Comparison of ENCODE assay signal across 8 cellular contexts in the genomic region with DNA sequence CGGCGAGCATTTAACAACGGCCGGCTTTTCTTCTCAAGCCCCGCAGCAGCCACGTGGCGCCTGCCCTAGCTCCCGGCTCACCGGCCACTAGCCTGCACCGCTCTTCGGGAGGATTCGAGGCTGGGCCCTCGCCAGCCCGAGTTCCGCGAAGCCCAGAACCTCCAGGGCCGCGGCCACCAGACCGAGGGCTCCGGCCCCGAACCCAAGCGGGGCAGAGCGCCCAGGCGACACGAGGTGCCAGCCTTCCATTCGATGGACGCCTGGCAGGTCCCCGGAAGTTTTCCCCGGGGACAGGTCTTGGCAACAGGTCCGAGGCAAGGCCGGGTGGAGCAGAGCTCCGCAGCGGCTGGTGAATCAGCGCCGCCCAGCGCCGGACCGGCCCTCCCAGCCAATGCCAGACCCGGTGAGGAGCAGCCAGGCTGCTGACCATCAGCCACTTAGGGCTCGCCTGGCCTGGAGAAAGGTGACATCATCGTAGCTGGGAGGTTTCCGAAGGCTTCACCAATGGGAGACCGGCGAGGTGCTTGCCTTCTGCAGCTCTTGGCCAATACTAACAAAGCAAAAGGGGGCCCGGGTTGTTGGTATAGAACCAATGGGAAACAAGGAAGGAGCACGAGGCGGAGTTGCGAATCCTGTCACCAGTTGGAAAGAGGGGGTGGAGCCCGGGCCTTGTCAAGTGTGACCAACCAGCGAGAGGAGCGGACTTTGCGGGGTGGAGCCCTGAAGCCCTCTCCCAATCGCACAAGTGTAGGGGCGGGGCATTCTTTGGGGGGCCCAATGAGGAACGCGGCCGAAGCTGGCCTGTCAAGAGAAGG. TPM values are rescaled to one million over a fixed set of nuclear protein-coding genes. Genes with fewer than 3 reads are reported as not detected.
A peak's percentile ranks its signal among the peaks of the same experiment; 100 is the strongest.
DNase-seq lines count a peak whose midpoint lies in the region; ATAC-seq and TF ChIP-seq lines count a peak whose summit lies in the region.

No MANE protein-coding gene starts in this region.

- H3K27ac Mint-ChIP-seq in WTC11: peak overlapping the region; percentile 70
- peak overlapping the region; percentile 73 to 95 (median 88) for H3K27ac Mint-ChIP-seq in immature natural killer cell

- H3K36me3 Mint-ChIP-seq in WTC11 (no peaks in the 10 kb centered on the region), immature natural killer cell (peaks cover 0 to 15% (median 10%) of the 10 kb centered on the region in 3 donors)

- H3K27me3 Mint-ChIP-seq in WTC11 (ENCODE audit: low read depth) (no peaks in the 10 kb centered on the region), immature natural killer cell (ENCODE audit: low read depth in 3 of 3) (peaks cover 5 to 8% (median 7%) of the 10 kb centered on the region in 3 donors)

- CTCF ChIA-PET in WTC11 (lab: Charles Lee): interaction anchor here (0.7 to 3.1 kb wide), 30 partner anchors 12 to 731 kb away, joined by 3 to 52 read pairs (median 4); a partner anchor contains a TSS

- DNase-seq in AG08395 (ENCODE audit: low spot score): peak; percentile 98
- DNase-seq in NCI-H2227 (lab: John Stamatoyannopoulos, UW; ENCODE audit: unreplicated experiment): peak; percentile 100
- peak; percentile 100 for DNase-seq in WTC11 (ENCODE audit: low spot score)
- DNase-seq in caudate nucleus (lab: John Stamatoyannopoulos, UW): peak; percentile 94 to 100 (median 100)
- peak; percentile 100 for DNase-seq in immature natural killer cell
- DNase-seq in smooth muscle cell of the brain vasculature (ENCODE audit: low read depth, low spot score): peak; percentile 100

- H3K4me3 Mint-ChIP-seq in WTC11: peak overlapping the region; percentile 71
- H3K4me3 Mint-ChIP-seq in immature natural killer cell: peak overlapping the region; percentile 83 to 88 (median 85)

- POLR2A ChIA-PET in WTC11 (lab: Charles Lee): interaction anchor here (0.5 to 2.8 kb wide), 36 partner anchors 8 to 379 kb away, joined by 3 to 67 read pairs (median 4); a partner anchor contains a TSS

- ATAC-seq in GM18873 (IDR thresholded peaks at IDR 0.05; ENCODE audit: low FRiP score, unreplicated experiment) (peak; percentile 92), HG03139 (IDR thresholded peaks at IDR 0.05; ENCODE audit: unreplicated experiment) (peak; percentile 83), WTC11 (peak; percentile 93)

- H3K4me1 Mint-ChIP-seq in WTC11 (peaks cover 4% of the 10 kb centered on the region; the same call in 1 of the 2 replicates), immature natural killer cell (peaks cover 37 to 51% of the 10 kb centered on the region in 2 donors)

- no peak for TF ChIP-seq CTCF in WTC11 (IDR thresholded peaks at IDR 0.05)

- peak overlapping the region; percentile 99 for H3K27ac ChIP-seq in caudate nucleus (ENCODE audit: low read depth, low read length)

- H3K9me3 Mint-ChIP-seq in WTC11 (no peaks in the 10 kb centered on the region), immature natural killer cell (no peaks in the 10 kb centered on the region)

TF ChIP-seq in WTC11, 78 proteins besides CTCF, POLR2A, EP300 and RAD21 (continues in another document):
- TF ChIP-seq, protein P1, sequence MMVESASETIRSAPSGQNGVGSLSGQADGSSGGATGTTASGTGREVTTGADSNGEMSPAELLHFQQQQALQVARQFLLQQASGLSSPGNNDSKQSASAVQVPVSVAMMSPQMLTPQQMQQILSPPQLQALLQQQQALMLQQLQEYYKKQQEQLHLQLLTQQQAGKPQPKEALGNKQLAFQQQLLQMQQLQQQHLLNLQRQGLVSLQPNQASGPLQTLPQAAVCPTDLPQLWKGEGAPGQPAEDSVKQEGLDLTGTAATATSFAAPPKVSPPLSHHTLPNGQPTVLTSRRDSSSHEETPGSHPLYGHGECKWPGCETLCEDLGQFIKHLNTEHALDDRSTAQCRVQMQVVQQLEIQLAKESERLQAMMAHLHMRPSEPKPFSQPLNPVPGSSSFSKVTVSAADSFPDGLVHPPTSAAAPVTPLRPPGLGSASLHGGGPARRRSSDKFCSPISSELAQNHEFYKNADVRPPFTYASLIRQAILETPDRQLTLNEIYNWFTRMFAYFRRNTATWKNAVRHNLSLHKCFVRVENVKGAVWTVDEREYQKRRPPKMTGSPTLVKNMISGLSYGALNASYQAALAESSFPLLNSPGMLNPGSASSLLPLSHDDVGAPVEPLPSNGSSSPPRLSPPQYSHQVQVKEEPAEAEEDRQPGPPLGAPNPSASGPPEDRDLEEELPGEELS (CRISPR knock-in tag; IDR thresholded peaks at IDR 0.05): peak; percentile 48
- TF ChIP-seq PRRX2 (CRISPR knock-in tag; IDR thresholded peaks at IDR 0.05) (0 out of 2 replicates have a peak, but pooled peaks have one; percentile 52), JUN (CRISPR knock-in tag; IDR thresholded peaks at IDR 0.05) (no peak), NFYB (CRISPR knock-in tag; conservative IDR thresholded peaks at IDR 0.05; ENCODE audit: low read depth) (peak; percentile 77), ETV6 (CRISPR knock-in tag; IDR thresholded peaks at IDR 0.05) (peak; percentile 88), GABPB1 (CRISPR knock-in tag; IDR thresholded peaks at IDR 0.05) (peak; percentile 89)
- TF ChIP-seq, protein P2, sequence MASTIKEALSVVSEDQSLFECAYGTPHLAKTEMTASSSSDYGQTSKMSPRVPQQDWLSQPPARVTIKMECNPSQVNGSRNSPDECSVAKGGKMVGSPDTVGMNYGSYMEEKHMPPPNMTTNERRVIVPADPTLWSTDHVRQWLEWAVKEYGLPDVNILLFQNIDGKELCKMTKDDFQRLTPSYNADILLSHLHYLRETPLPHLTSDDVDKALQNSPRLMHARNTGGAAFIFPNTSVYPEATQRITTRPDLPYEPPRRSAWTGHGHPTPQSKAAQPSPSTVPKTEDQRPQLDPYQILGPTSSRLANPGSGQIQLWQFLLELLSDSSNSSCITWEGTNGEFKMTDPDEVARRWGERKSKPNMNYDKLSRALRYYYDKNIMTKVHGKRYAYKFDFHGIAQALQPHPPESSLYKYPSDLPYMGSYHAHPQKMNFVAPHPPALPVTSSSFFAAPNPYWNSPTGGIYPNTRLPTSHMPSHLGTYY (CRISPR knock-in tag; IDR thresholded peaks at IDR 0.05): peak; percentile 62; the same call in 1 of the 2 replicates
- TF ChIP-seq, protein P3, sequence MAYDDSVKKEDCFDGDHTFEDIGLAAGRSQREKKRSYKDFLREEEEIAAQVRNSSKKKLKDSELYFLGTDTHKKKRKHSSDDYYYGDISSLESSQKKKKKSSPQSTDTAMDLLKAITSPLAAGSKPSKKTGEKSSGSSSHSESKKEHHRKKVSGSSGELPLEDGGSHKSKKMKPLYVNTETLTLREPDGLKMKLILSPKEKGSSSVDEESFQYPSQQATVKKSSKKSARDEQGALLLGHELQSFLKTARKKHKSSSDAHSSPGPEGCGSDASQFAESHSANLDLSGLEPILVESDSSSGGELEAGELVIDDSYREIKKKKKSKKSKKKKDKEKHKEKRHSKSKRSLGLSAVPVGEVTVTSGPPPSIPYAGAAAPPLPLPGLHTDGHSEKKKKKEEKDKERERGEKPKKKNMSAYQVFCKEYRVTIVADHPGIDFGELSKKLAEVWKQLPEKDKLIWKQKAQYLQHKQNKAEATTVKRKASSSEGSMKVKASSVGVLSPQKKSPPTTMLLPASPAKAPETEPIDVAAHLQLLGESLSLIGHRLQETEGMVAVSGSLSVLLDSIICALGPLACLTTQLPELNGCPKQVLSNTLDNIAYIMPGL (CRISPR knock-in tag; IDR thresholded peaks at IDR 0.05): peak; percentile 96
- TF ChIP-seq, protein P4, sequence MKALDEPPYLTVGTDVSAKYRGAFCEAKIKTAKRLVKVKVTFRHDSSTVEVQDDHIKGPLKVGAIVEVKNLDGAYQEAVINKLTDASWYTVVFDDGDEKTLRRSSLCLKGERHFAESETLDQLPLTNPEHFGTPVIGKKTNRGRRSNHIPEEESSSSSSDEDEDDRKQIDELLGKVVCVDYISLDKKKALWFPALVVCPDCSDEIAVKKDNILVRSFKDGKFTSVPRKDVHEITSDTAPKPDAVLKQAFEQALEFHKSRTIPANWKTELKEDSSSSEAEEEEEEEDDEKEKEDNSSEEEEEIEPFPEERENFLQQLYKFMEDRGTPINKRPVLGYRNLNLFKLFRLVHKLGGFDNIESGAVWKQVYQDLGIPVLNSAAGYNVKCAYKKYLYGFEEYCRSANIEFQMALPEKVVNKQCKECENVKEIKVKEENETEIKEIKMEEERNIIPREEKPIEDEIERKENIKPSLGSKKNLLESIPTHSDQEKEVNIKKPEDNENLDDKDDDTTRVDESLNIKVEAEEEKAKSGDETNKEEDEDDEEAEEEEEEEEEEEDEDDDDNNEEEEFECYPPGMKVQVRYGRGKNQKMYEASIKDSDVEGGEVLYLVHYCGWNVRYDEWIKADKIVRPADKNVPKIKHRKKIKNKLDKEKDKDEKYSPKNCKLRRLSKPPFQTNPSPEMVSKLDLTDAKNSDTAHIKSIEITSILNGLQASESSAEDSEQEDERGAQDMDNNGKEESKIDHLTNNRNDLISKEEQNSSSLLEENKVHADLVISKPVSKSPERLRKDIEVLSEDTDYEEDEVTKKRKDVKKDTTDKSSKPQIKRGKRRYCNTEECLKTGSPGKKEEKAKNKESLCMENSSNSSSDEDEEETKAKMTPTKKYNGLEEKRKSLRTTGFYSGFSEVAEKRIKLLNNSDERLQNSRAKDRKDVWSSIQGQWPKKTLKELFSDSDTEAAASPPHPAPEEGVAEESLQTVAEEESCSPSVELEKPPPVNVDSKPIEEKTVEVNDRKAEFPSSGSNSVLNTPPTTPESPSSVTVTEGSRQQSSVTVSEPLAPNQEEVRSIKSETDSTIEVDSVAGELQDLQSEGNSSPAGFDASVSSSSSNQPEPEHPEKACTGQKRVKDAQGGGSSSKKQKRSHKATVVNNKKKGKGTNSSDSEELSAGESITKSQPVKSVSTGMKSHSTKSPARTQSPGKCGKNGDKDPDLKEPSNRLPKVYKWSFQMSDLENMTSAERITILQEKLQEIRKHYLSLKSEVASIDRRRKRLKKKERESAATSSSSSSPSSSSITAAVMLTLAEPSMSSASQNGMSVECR (CRISPR knock-in tag; IDR thresholded peaks at IDR 0.05; ENCODE audit: borderline replicate concordance): peak; percentile 60; the same call in 1 of the 2 replicates
- TF ChIP-seq, protein P5, sequence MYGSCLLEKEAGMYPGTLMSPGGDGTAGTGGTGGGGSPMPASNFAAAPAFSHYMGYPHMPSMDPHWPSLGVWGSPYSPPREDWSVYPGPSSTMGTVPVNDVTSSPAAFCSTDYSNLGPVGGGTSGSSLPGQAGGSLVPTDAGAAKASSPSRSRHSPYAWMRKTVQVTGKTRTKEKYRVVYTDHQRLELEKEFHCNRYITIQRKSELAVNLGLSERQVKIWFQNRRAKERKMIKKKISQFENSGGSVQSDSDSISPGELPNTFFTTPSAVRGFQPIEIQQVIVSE (CRISPR knock-in tag; IDR thresholded peaks at IDR 0.05; ENCODE audit: borderline replicate concordance): no peak

RNA-seq across cellular contexts. Expression of a gene that starts 0.5 kb away (rescaled TPM):
- 1.5 to 2.3 TPM (median 1.6 TPM) in 3 replicates for total RNA-seq in WTC11 (2021)
- 10 to 100 TPM; 10.6 to 22.9 (median 18.6) TPM for polyA plus RNA-seq in immature natural killer cell

RNA-seq across cellular contexts. Expression of a gene that starts 20.7 kb away (rescaled TPM):
- total RNA-seq in WTC11 (2021): 38.4 to 45.9 TPM (median 39.9 TPM) in 3 replicates
- 10 to 100 TPM; 65.4 to 79.7 (median 78.8) TPM for polyA plus RNA-seq in immature natural killer cell

RNA-seq across cellular contexts. Expression of a gene that starts 47.0 kb away (rescaled TPM):
- 0.73 to 1.3 TPM (median 1.1 TPM) in 3 replicates for total RNA-seq in WTC11 (2021)
- polyA plus RNA-seq in immature natural killer cell: 1 to 10 TPM in 1 of 3 donors, under 1 TPM in 2; 0.09 to 1.8 (median 0.29) TPM

Comparison
In these comparisons a context has a peak if more than half of its experiments do, and no peak if none do; other contexts are left out.
1. Peak in every context shown above with its lines: DNase-seq, ATAC-seq and H3K27ac ChIP-seq.